25 cellular contexts compared by ENCODE assay signal in genomic region chrX:48815266-48815665, GRCh38. TPM values are rescaled to one million over a fixed set of nuclear protein-coding genes. Genes with fewer than 3 reads are reported as not detected.
DNase-seq lines count a peak whose midpoint lies in the region; ATAC-seq, FAIRE-seq and TF ChIP-seq lines count a peak whose summit lies in the region.
"Had no signal": no experiment of that assay in that cellular context is flagged by ENCODE, and none has a peak within 500 bp of the region (broad histone marks: within the 10 kb centered on the region; RNA-seq: fewer than 3 reads in every experiment).

No MANE protein-coding gene starts in this region.

- H3K79me2 ChIP-seq in HepG2 (ENCODE audit: insufficient read depth, low read length) = no peaks in the 10 kb centered on the region
- H3K79me2 ChIP-seq in GM23248 (ENCODE audit: insufficient read depth) = no peaks in the 10 kb centered on the region

- POLR2A ChIA-PET in HepG2 (lab: Yijun Ruan, JAX) (no interaction called here), HEK293 (lab: Yijun Ruan, JAX) (no interaction called here)

- TF ChIP-seq RAD21 in HepG2 (CRISPR knock-in tag; IDR thresholded peaks at IDR 0.05) = no peak

- no peaks in the 10 kb centered on the region for H3K4me1 ChIP-seq in HepG2 (ENCODE audit: insufficient read depth, low read length)
- H3K4me1 ChIP-seq in right lobe of liver = no peaks in the 10 kb centered on the region
- no peaks in the 10 kb centered on the region for H3K4me1 ChIP-seq in HEK293 (ENCODE audit: control insufficient read depth, insufficient read depth, low read length)
- no peaks in the 10 kb centered on the region for H3K4me1 ChIP-seq in GM23248 (ENCODE audit: insufficient read depth)
- H3K4me1 ChIP-seq in tibial artery = no peaks in the 10 kb centered on the region

- H3K27ac Mint-ChIP-seq in dendritic cell treated with granulocyte-macrophage colony-stimulating factor and Interleukin-4, amounts not matched to agents 40 ng/mL and 50 ng/mL, for 4 days = peak overlapping the region; percentile 36
- peak overlapping the region; percentile 58 for H3K27ac Mint-ChIP-seq in stimulated activated effector memory CD8-positive, alpha-beta T cell treated with anti-CD3 and anti-CD28 coated beads, Interleukin-12 subunit alpha, Interleukin-12 subunit beta, amount 100 ng/mL, for 72 hours
- H3K27ac Mint-ChIP-seq: CD4-positive, alpha-beta memory T cell; GM23338; H9; HFFc6 had no signal

- H3K27me3 Mint-ChIP-seq in dendritic cell treated with granulocyte-macrophage colony-stimulating factor and Interleukin-4, amounts not matched to agents 40 ng/mL and 50 ng/mL, for 4 days = no peaks in the 10 kb centered on the region
- H3K27me3 Mint-ChIP-seq: CD4-positive, alpha-beta memory T cell had no signal

- H4K20me1 ChIP-seq in HepG2 (ENCODE audit: insufficient read depth, low read length) (no peaks in the 10 kb centered on the region), GM23248 (ENCODE audit: insufficient read depth) (no peaks in the 10 kb centered on the region)

- H2AFZ ChIP-seq in HepG2 (ENCODE audit: low read length) = no peak overlapping the region
- no peak overlapping the region for H2AFZ ChIP-seq in GM23248
- H2AFZ ChIP-seq: GM23338 had no signal

- no peak overlapping the region for H3K4me2 ChIP-seq in HepG2 (ENCODE audit: low read depth, low read length)
- H3K4me2 ChIP-seq in GM23248 (ENCODE audit: unreplicated experiment) = no peak overlapping the region
- H3K4me2 ChIP-seq: GM23338 had no signal

- CTCF ChIA-PET in HepG2 (lab: Yijun Ruan, JAX; ENCODE audit: low intra/inter-chr PET ratio, low total read pairs) = no interaction called here
- CTCF ChIA-PET in HEK293 (lab: Yijun Ruan, JAX) = no interaction called here

- H3K27me3 ChIP-seq in HepG2 (ENCODE audit: control insufficient read depth in 1 of 2, insufficient read depth in 2 of 2, low read length in 2 of 2) (no peaks in the 10 kb centered on the region), right lobe of liver (no peaks in the 10 kb centered on the region), GM23248 (replicated peaks; ENCODE audit: insufficient read depth) (no peaks in the 10 kb centered on the region), tibial artery (no peaks in the 10 kb centered on the region)

- H3K9me2 ChIP-seq in GM23248 (ENCODE audit: insufficient read depth) = no peaks in the 10 kb centered on the region

- TF ChIP-seq EP300 in HepG2 (IDR thresholded peaks at IDR 0.05; ENCODE audit: low read depth in 2 of 2, low read length in 2 of 2) (no peak), HepG2 (CRISPR knock-in tag; IDR thresholded peaks at IDR 0.05; ENCODE audit: borderline replicate concordance) (no peak)

- H3K9ac ChIP-seq in HepG2 (ENCODE audit: insufficient read depth, low read depth, low read length) (no peak overlapping the region), GM23248 (no peak overlapping the region)

- TF ChIP-seq POLR2A in HepG2 (IDR thresholded peaks at IDR 0.05; ENCODE audit: insufficient read depth in 1 of 2, low read depth in 2 of 2, low read length in 2 of 2) (no peak), right lobe of liver (IDR thresholded peaks at IDR 0.05) (no peak)

- H3K9me3 Mint-ChIP-seq in dendritic cell treated with granulocyte-macrophage colony-stimulating factor and Interleukin-4, amounts not matched to agents 40 ng/mL and 50 ng/mL, for 4 days = no peaks in the 10 kb centered on the region
- H3K9me3 Mint-ChIP-seq in stimulated activated effector memory CD8-positive, alpha-beta T cell treated with anti-CD3 and anti-CD28 coated beads, Interleukin-12 subunit alpha, Interleukin-12 subunit beta, amount 100 ng/mL, for 72 hours = no peaks in the 10 kb centered on the region
- H3K9me3 Mint-ChIP-seq: GM23338, HFFc6 had no signal

- H3K4me3 Mint-ChIP-seq in dendritic cell treated with granulocyte-macrophage colony-stimulating factor and Interleukin-4, amounts not matched to agents 40 ng/mL and 50 ng/mL, for 4 days = no peak overlapping the region
- no peak overlapping the region for H3K4me3 Mint-ChIP-seq in stimulated activated effector memory CD8-positive, alpha-beta T cell treated with anti-CD3 and anti-CD28 coated beads, Interleukin-12 subunit alpha, Interleukin-12 subunit beta, amount 100 ng/mL, for 72 hours
- H3K4me3 Mint-ChIP-seq: CD4-positive, alpha-beta memory T cell; GM23338; H9; HFFc6 had no signal

- H3K4me3 ChIP-seq in HepG2 (replicated peaks in 1 of 3; ENCODE audit: insufficient read depth in 1 of 3, low read depth in 2 of 3, low read length in 3 of 3) (no peak overlapping the region), right lobe of liver (no peak overlapping the region), HEK293 (ENCODE audit: low read depth, low read length) (no peak overlapping the region), GM23248 (no peak overlapping the region), tibial artery (no peak overlapping the region)
- H3K4me3 ChIP-seq: GM12878, GM23338 had no signal

- WGBS in HepG2 (ENCODE audit: low lambda C conversion rate) = 90% methylated on average over 8 of the region's 8 CpGs
- WGBS in right lobe of liver (ENCODE audit: insufficient coverage, low coverage, low lambda C conversion rate, missing lambda C conversion rate) = 68% methylated on average over 4 of the region's 8 CpGs
- 60 to 78% methylated on average over 5 of the region's 8 CpGs for WGBS in GM23248 (ENCODE audit: low coverage in 1 of 2, low lambda C conversion rate in 2 of 2, missing lambda C conversion rate in 2 of 2), 2 experiments

- ATAC-seq in HepG2 = no peak
- ATAC-seq in right lobe of liver = no peak
- no peak for ATAC-seq in stimulated activated effector memory CD8-positive, alpha-beta T cell treated with anti-CD3 and anti-CD28 coated beads, Interleukin-12 subunit alpha, Interleukin-12 subunit beta, amount 100 ng/mL, for 72 hours
- ATAC-seq: GM12878, GM23338, HCT116 had no signal

- H3K27ac ChIP-seq in HepG2 (ENCODE audit: extremely low read length, insufficient read depth, low read length) (no peak overlapping the region), right lobe of liver (no peak overlapping the region), HEK293 (ENCODE audit: extremely low read depth, low read depth, low read length) (no peak overlapping the region), GM23248 (no peak overlapping the region), tibial artery (no peak overlapping the region)

- H3K36me3 ChIP-seq in HepG2 (replicated peaks in 1 of 2; ENCODE audit: control insufficient read depth in 1 of 2, insufficient read depth in 2 of 2, low read length in 2 of 2) (peaks cover 1 to 13% of the 10 kb centered on the region in 2 experiments; a peak in 2 of 5 replicates), right lobe of liver (peaks cover 0 to 19% (median 6%) of the 10 kb centered on the region in 4 donors), HEK293 (ENCODE audit: control insufficient read depth in 2 of 2, insufficient read depth in 1 of 2, low read length in 2 of 2) (peaks cover 0 to 51% of the 10 kb centered on the region in 2 experiments; a peak in 2 of 3 replicates), GM23248 (ENCODE audit: low read depth) (no peaks in the 10 kb centered on the region), tibial artery (peaks cover 17 to 65% (median 50%) of the 10 kb centered on the region in 3 donors)

- FAIRE-seq in HepG2 (lab: Jason Lieb, UNC) = no peak
- FAIRE-seq: G401.6, GM12878, GM19239 had no signal

- 0 out of 2 replicates have a peak, but pooled peaks have one; percentile 4 for TF ChIP-seq CTCF in HepG2 (CRISPR knock-in tag; IDR thresholded peaks at IDR 0.05)
- TF ChIP-seq CTCF in right lobe of liver (IDR thresholded peaks at IDR 0.05) = no peak
- TF ChIP-seq CTCF in HEK293 (tag by site-specific recombination; IDR thresholded peaks at IDR 0.05) = no peak
- TF ChIP-seq CTCF in tibial artery (IDR thresholded peaks at IDR 0.05) = no peak

- no peaks in the 10 kb centered on the region for H3F3A ChIP-seq in GM23248 (ENCODE audit: insufficient read depth)

- intact Hi-C loops in HepG2 (cut with micrococcal nuclease; ENCODE audit: unreplicated experiment) (no loop called here), right lobe of liver (cut with DNase I) (no loop called here), tibial artery (cut with DNase I; ENCODE audit: low total_unique reads) (no loop called here)
- intact Hi-C loops in dendritic cell treated with granulocyte-macrophage colony-stimulating factor and Interleukin-4, amounts not matched to agents 40 ng/mL and 50 ng/mL, for 4 days (cut with micrococcal nuclease) = no loop called here

- H3K4me1 Mint-ChIP-seq in dendritic cell treated with granulocyte-macrophage colony-stimulating factor and Interleukin-4, amounts not matched to agents 40 ng/mL and 50 ng/mL, for 4 days (ENCODE audit: low read depth) = peaks cover 29% of the 10 kb centered on the region
- H3K4me1 Mint-ChIP-seq in stimulated activated effector memory CD8-positive, alpha-beta T cell treated with anti-CD3 and anti-CD28 coated beads, Interleukin-12 subunit alpha, Interleukin-12 subunit beta, amount 100 ng/mL, for 72 hours = no peaks in the 10 kb centered on the region
- H3K4me1 Mint-ChIP-seq: CD4-positive, alpha-beta memory T cell; GM23338; H9 had no signal

- peaks cover 89% of the 10 kb centered on the region for H3K36me3 Mint-ChIP-seq in dendritic cell treated with granulocyte-macrophage colony-stimulating factor and Interleukin-4, amounts not matched to agents 40 ng/mL and 50 ng/mL, for 4 days (ENCODE audit: low read depth)
- H3K36me3 Mint-ChIP-seq in stimulated activated effector memory CD8-positive, alpha-beta T cell treated with anti-CD3 and anti-CD28 coated beads, Interleukin-12 subunit alpha, Interleukin-12 subunit beta, amount 100 ng/mL, for 72 hours = peaks cover 22% of the 10 kb centered on the region

- no TSS peak for BruUV-seq in HepG2 (replicated peaks; lab: Mats Ljungman, UMichigan)

- H3K9me3 ChIP-seq in HepG2 (ENCODE audit: low read length) (no peaks in the 10 kb centered on the region), right lobe of liver (no peaks in the 10 kb centered on the region), HEK293 (ENCODE audit: control insufficient read depth, insufficient read depth, low read depth, low read length) (no peaks in the 10 kb centered on the region), GM23248 (ENCODE audit: low read depth) (no peaks in the 10 kb centered on the region), tibial artery (no peaks in the 10 kb centered on the region)

- DNase-seq in HepG2 (ENCODE audit: low spot score) (no peak), right lobe of liver (no peak), GM23248 (no peak), tibial artery (no peak)
- DNase-seq in stimulated activated effector memory CD8-positive, alpha-beta T cell treated with anti-CD3 and anti-CD28 coated beads, Interleukin-12 subunit alpha, Interleukin-12 subunit beta, amount 100 ng/mL, for 72 hours (ENCODE audit: low spot score in 2 of 2) = no peak
- DNase-seq: C1 segment of cervical spinal cord; Calu3; CD4-positive, alpha-beta memory T cell; COR-L47; DMS53; DMS79 treated with DMSO at 0.1 percent for 48 hours; H9; HFFc6 had no signal

- in situ Hi-C loops in HepG2 (cut with HindIII; ENCODE audit: extremely low pct_ligation_motif_present, low pct_unique_long_range_greater_than_20kb) = no loop called here
- in situ Hi-C loops in GM23248 (cut with MboI) = no loop called here

RNA-seq across cellular contexts. Expression of gene ERAS, which starts 11.0 kb away (rescaled TPM):
- 0.22 TPM in 1 of 2 replicates, not detected in the other for total RNA-seq in HepG2 (2016; rRNA removed; fragmentation: Illumina TruSeq; extraction: Trizol)
- total RNA-seq in HepG2 (2016; cell fraction: cytosol; rRNA removed; fragmentation: Illumina TruSeq; extraction: Trizol; ENCODE audit: low read depth) = not detected in 2 replicates
- 0.13 TPM in 1 of 2 replicates, not detected in the other for total RNA-seq in HepG2 (2016; cell fraction: insoluble cytoplasmic fraction; rRNA removed; fragmentation: Illumina TruSeq; extraction: Trizol)
- total RNA-seq in HepG2 (2016; cell fraction: membrane; rRNA removed; fragmentation: Illumina TruSeq; extraction: Trizol) = not detected in 2 replicates
- total RNA-seq in HepG2 (2016; cell fraction: nucleus; rRNA removed; fragmentation: Illumina TruSeq; extraction: Trizol) = not detected in 2 replicates
- polyA plus RNA-seq in HepG2 (2011; rRNA removed) = 0.21 and 0.56 TPM in 2 replicates
- 0.09 TPM in 1 of 2 replicates, not detected in the other for polyA plus RNA-seq in HepG2 (2011; cell fraction: cytosol; rRNA removed)
- polyA plus RNA-seq in HepG2 (2011; cell fraction: nucleus; rRNA removed) = 2.4 and 3.4 TPM in 2 replicates
- polyA plus RNA-seq in HepG2 (2012) = 0.34 and 0.53 TPM in 2 replicates
- not detected in 2 replicates for polyA plus RNA-seq in HepG2 (2016; cell fraction: cytosol; fragmentation: Illumina TruSeq; extraction: Trizol; ENCODE audit: low read depth)
- not detected in 2 replicates for polyA plus RNA-seq in HepG2 (2016; cell fraction: insoluble cytoplasmic fraction; fragmentation: Illumina TruSeq; extraction: Trizol; ENCODE audit: low read depth)
- not detected in 2 replicates for polyA plus RNA-seq in HepG2 (2016; cell fraction: membrane; fragmentation: Illumina TruSeq; extraction: Trizol; ENCODE audit: low read depth)
- polyA plus RNA-seq in HepG2 (2016; cell fraction: nucleus; fragmentation: Illumina TruSeq; extraction: Trizol; ENCODE audit: insufficient read depth, low read depth) = 0.88 and 1.1 TPM in 2 replicates
- polyA minus RNA-seq in HepG2 (2011; rRNA and poly(A)+ RNA removed; ENCODE audit: low replicate concordance) = 0.12 TPM in 1 of 2 replicates, not detected in the other
- polyA minus RNA-seq in HepG2 (2011; cell fraction: cytosol; rRNA and poly(A)+ RNA removed) = not detected in 2 replicates
- polyA minus RNA-seq in HepG2 (2011; cell fraction: nucleus; rRNA and poly(A)+ RNA removed) = 0.75 TPM in 1 of 2 replicates, not detected in the other
- total RNA-seq in right lobe of liver = not detected
- total RNA-seq in GM23248 (2014; rRNA removed; shearing (Covaris generic)) = not detected in 2 replicates
- not detected in 2 replicates for polyA plus RNA-seq in GM23248 (2016; fragmentation: Nextera tagmentation; extraction: Ambion mirVana)
- total RNA-seq: A172; A673; CD4-positive, alpha-beta memory T cell; Daoy; GM12878; H4; H9; HFFc6 had no signal
- polyA plus RNA-seq: BJ; CD4-positive, alpha-beta memory T cell; GM12878 had no signal

RNA-seq across cellular contexts. Expression of gene HDAC6, which starts 13.4 kb away (rescaled TPM):
- 57.8 and 80.4 TPM in 2 replicates for total RNA-seq in HepG2 (2016; rRNA removed; fragmentation: Illumina TruSeq; extraction: Trizol)
- total RNA-seq in HepG2 (2016; cell fraction: cytosol; rRNA removed; fragmentation: Illumina TruSeq; extraction: Trizol; ENCODE audit: low read depth) = 16.4 and 18.7 TPM in 2 replicates
- total RNA-seq in HepG2 (2016; cell fraction: insoluble cytoplasmic fraction; rRNA removed; fragmentation: Illumina TruSeq; extraction: Trizol) = 47.7 and 77.8 TPM in 2 replicates
- total RNA-seq in HepG2 (2016; cell fraction: membrane; rRNA removed; fragmentation: Illumina TruSeq; extraction: Trizol) = 22.7 and 25.7 TPM in 2 replicates
- total RNA-seq in HepG2 (2016; cell fraction: nucleus; rRNA removed; fragmentation: Illumina TruSeq; extraction: Trizol) = 85.5 and 102 TPM in 2 replicates
- polyA plus RNA-seq in HepG2 (2011; rRNA removed) = 93.6 and 113 TPM in 2 replicates
- 28.6 and 29.0 TPM in 2 replicates for polyA plus RNA-seq in HepG2 (2011; cell fraction: cytosol; rRNA removed)
- 538 and 699 TPM in 2 replicates for polyA plus RNA-seq in HepG2 (2011; cell fraction: nucleus; rRNA removed)
- polyA plus RNA-seq in HepG2 (2012) = 97.4 and 102 TPM in 2 replicates
- 8.7 and 10.0 TPM in 2 replicates for polyA plus RNA-seq in HepG2 (2016; cell fraction: cytosol; fragmentation: Illumina TruSeq; extraction: Trizol; ENCODE audit: low read depth)
- polyA plus RNA-seq in HepG2 (2016; cell fraction: insoluble cytoplasmic fraction; fragmentation: Illumina TruSeq; extraction: Trizol; ENCODE audit: low read depth) = 42.5 and 59.2 TPM in 2 replicates
- polyA plus RNA-seq in HepG2 (2016; cell fraction: membrane; fragmentation: Illumina TruSeq; extraction: Trizol; ENCODE audit: low read depth) = 17.0 and 17.4 TPM in 2 replicates
- 255 and 257 TPM in 2 replicates for polyA plus RNA-seq in HepG2 (2016; cell fraction: nucleus; fragmentation: Illumina TruSeq; extraction: Trizol; ENCODE audit: insufficient read depth, low read depth)
- polyA minus RNA-seq in HepG2 (2011; rRNA and poly(A)+ RNA removed; ENCODE audit: low replicate concordance) = 48.3 and 102 TPM in 2 replicates
- 29.5 and 40.0 TPM in 2 replicates for polyA minus RNA-seq in HepG2 (2011; cell fraction: cytosol; rRNA and poly(A)+ RNA removed)
- 90.8 and 96.6 TPM in 2 replicates for polyA minus RNA-seq in HepG2 (2011; cell fraction: nucleus; rRNA and poly(A)+ RNA removed)
- total RNA-seq in right lobe of liver = 100 to 1,000 TPM in 5 of 6 experiments, 10 to 100 TPM in 1; 84.4 to 173 (median 136) TPM
- total RNA-seq in GM23248 (2014; rRNA removed; shearing (Covaris generic)) = 32.4 and 36.6 TPM in 2 replicates
- 18.6 and 20.3 TPM in 2 replicates for polyA plus RNA-seq in GM23248 (2016; fragmentation: Nextera tagmentation; extraction: Ambion mirVana)

RNA-seq across cellular contexts. Expression of gene PCSK1N, which starts 20.1 kb away (rescaled TPM):
- total RNA-seq in HepG2 (2016; rRNA removed; fragmentation: Illumina TruSeq; extraction: Trizol) (5.1 and 14.0 TPM in 2 replicates), right lobe of liver (1 to 10 TPM in 1 of 6 experiments, under 1 TPM in 1, not detected in 4; 0.20 to 1.4 TPM)
- total RNA-seq in HepG2 (2016; cell fraction: cytosol; rRNA removed; fragmentation: Illumina TruSeq; extraction: Trizol; ENCODE audit: low read depth) = 9.8 and 14.0 TPM in 2 replicates
- total RNA-seq in HepG2 (2016; cell fraction: insoluble cytoplasmic fraction; rRNA removed; fragmentation: Illumina TruSeq; extraction: Trizol) = 5.1 and 12.9 TPM in 2 replicates
- total RNA-seq in HepG2 (2016; cell fraction: membrane; rRNA removed; fragmentation: Illumina TruSeq; extraction: Trizol) = 11.6 and 20.7 TPM in 2 replicates
- 7.8 and 8.8 TPM in 2 replicates for total RNA-seq in HepG2 (2016; cell fraction: nucleus; rRNA removed; fragmentation: Illumina TruSeq; extraction: Trizol)
- polyA plus RNA-seq in HepG2 (2011; rRNA removed) (4.5 and 7.0 TPM in 2 replicates), GM23248 (2016; fragmentation: Nextera tagmentation; extraction: Ambion mirVana) (1.4 and 2.1 TPM in 2 replicates)
- 6.0 and 18.5 TPM in 2 replicates for polyA plus RNA-seq in HepG2 (2011; cell fraction: cytosol; rRNA removed)
- 17.9 and 18.7 TPM in 2 replicates for polyA plus RNA-seq in HepG2 (2011; cell fraction: nucleus; rRNA removed)
- 16.8 and 23.0 TPM in 2 replicates for polyA plus RNA-seq in HepG2 (2012)
- polyA plus RNA-seq in HepG2 (2016; cell fraction: cytosol; fragmentation: Illumina TruSeq; extraction: Trizol; ENCODE audit: low read depth) = 28.6 and 33.0 TPM in 2 replicates
- 9.6 and 13.5 TPM in 2 replicates for polyA plus RNA-seq in HepG2 (2016; cell fraction: insoluble cytoplasmic fraction; fragmentation: Illumina TruSeq; extraction: Trizol; ENCODE audit: low read depth)
- 20.8 and 24.6 TPM in 2 replicates for polyA plus RNA-seq in HepG2 (2016; cell fraction: membrane; fragmentation: Illumina TruSeq; extraction: Trizol; ENCODE audit: low read depth)
- polyA plus RNA-seq in HepG2 (2016; cell fraction: nucleus; fragmentation: Illumina TruSeq; extraction: Trizol; ENCODE audit: insufficient read depth, low read depth) = 36.2 and 42.3 TPM in 2 replicates
- 5.6 TPM in 1 of 2 replicates, not detected in the other for polyA minus RNA-seq in HepG2 (2011; rRNA and poly(A)+ RNA removed; ENCODE audit: low replicate concordance)
- polyA minus RNA-seq in HepG2 (2011; cell fraction: cytosol; rRNA and poly(A)+ RNA removed) = 9.4 and 13.6 TPM in 2 replicates
- 2.9 and 4.1 TPM in 2 replicates for polyA minus RNA-seq in HepG2 (2011; cell fraction: nucleus; rRNA and poly(A)+ RNA removed)
- total RNA-seq in GM23248 (2014; rRNA removed; shearing (Covaris generic)) = 0.89 and 3.1 TPM in 2 replicates
- total RNA-seq: GM12878, HFFc6 had no signal
- polyA plus RNA-seq: BJ had no signal

RNA-seq across cellular contexts. Expression of gene GATA1, which starts 28.9 kb away (rescaled TPM):
- total RNA-seq in HepG2 (2016; rRNA removed; fragmentation: Illumina TruSeq; extraction: Trizol) = 0.13 TPM in 1 of 2 replicates, not detected in the other
- total RNA-seq in HepG2 (2016; cell fraction: cytosol; rRNA removed; fragmentation: Illumina TruSeq; extraction: Trizol; ENCODE audit: low read depth) = not detected in 2 replicates
- total RNA-seq in HepG2 (2016; cell fraction: insoluble cytoplasmic fraction; rRNA removed; fragmentation: Illumina TruSeq; extraction: Trizol) = 0.13 and 0.16 TPM in 2 replicates
- total RNA-seq in HepG2 (2016; cell fraction: membrane; rRNA removed; fragmentation: Illumina TruSeq; extraction: Trizol) = not detected in 2 replicates
- not detected in 2 replicates for total RNA-seq in HepG2 (2016; cell fraction: nucleus; rRNA removed; fragmentation: Illumina TruSeq; extraction: Trizol)
- polyA plus RNA-seq in HepG2 (2011; rRNA removed) = 0.05 TPM in 1 of 2 replicates, not detected in the other
- polyA plus RNA-seq in HepG2 (2011; cell fraction: cytosol; rRNA removed) = 0.08 TPM in 1 of 2 replicates, not detected in the other
- not detected in 2 replicates for polyA plus RNA-seq in HepG2 (2011; cell fraction: nucleus; rRNA removed)
- polyA plus RNA-seq in HepG2 (2012) = not detected in 2 replicates
- not detected in 2 replicates for polyA plus RNA-seq in HepG2 (2016; cell fraction: cytosol; fragmentation: Illumina TruSeq; extraction: Trizol; ENCODE audit: low read depth)
- 0.31 TPM in 1 of 2 replicates, not detected in the other for polyA plus RNA-seq in HepG2 (2016; cell fraction: insoluble cytoplasmic fraction; fragmentation: Illumina TruSeq; extraction: Trizol; ENCODE audit: low read depth)
- polyA plus RNA-seq in HepG2 (2016; cell fraction: membrane; fragmentation: Illumina TruSeq; extraction: Trizol; ENCODE audit: low read depth) = not detected in 2 replicates
- not detected in 2 replicates for polyA plus RNA-seq in HepG2 (2016; cell fraction: nucleus; fragmentation: Illumina TruSeq; extraction: Trizol; ENCODE audit: insufficient read depth, low read depth)
- 0.37 and 0.38 TPM in 2 replicates for polyA minus RNA-seq in HepG2 (2011; rRNA and poly(A)+ RNA removed; ENCODE audit: low replicate concordance)
- polyA minus RNA-seq in HepG2 (2011; cell fraction: cytosol; rRNA and poly(A)+ RNA removed) = not detected in 2 replicates
- not detected in 2 replicates for polyA minus RNA-seq in HepG2 (2011; cell fraction: nucleus; rRNA and poly(A)+ RNA removed)
- total RNA-seq in right lobe of liver = 1 to 10 TPM in 1 of 6 experiments, under 1 TPM in 1, not detected in 4; 0.37 to 1.2 TPM
- not detected in 2 replicates for total RNA-seq in GM23248 (2014; rRNA removed; shearing (Covaris generic))
- polyA plus RNA-seq in GM23248 (2016; fragmentation: Nextera tagmentation; extraction: Ambion mirVana) = not detected in 2 replicates
- total RNA-seq: A172; A673; Calu3; CD4-positive, alpha-beta memory T cell; Daoy; GM23338; H4; H9; HFFc6 had no signal
- polyA plus RNA-seq: BJ; CD4-positive, alpha-beta memory T cell; GM23338 had no signal

RNA-seq across cellular contexts. Expression of gene GLOD5, which starts 53.7 kb away (rescaled TPM):
- total RNA-seq in HepG2 (2016; rRNA removed; fragmentation: Illumina TruSeq; extraction: Trizol) = 0.73 and 0.93 TPM in 2 replicates
- 0.61 and 0.97 TPM in 2 replicates for total RNA-seq in HepG2 (2016; cell fraction: cytosol; rRNA removed; fragmentation: Illumina TruSeq; extraction: Trizol; ENCODE audit: low read depth)
- 0.71 and 1.2 TPM in 2 replicates for total RNA-seq in HepG2 (2016; cell fraction: insoluble cytoplasmic fraction; rRNA removed; fragmentation: Illumina TruSeq; extraction: Trizol)
- 0.68 and 0.79 TPM in 2 replicates for total RNA-seq in HepG2 (2016; cell fraction: membrane; rRNA removed; fragmentation: Illumina TruSeq; extraction: Trizol)
- not detected in 2 replicates for total RNA-seq in HepG2 (2016; cell fraction: nucleus; rRNA removed; fragmentation: Illumina TruSeq; extraction: Trizol)
- 1.3 and 1.5 TPM in 2 replicates for polyA plus RNA-seq in HepG2 (2011; rRNA removed)
- polyA plus RNA-seq in HepG2 (2011; cell fraction: cytosol; rRNA removed) = 1.1 and 1.3 TPM in 2 replicates
- polyA plus RNA-seq in HepG2 (2011; cell fraction: nucleus; rRNA removed) = 0.50 TPM in 1 of 2 replicates, not detected in the other
- polyA plus RNA-seq in HepG2 (2012) = 0.79 and 1.2 TPM in 2 replicates
- 0.68 and 1.3 TPM in 2 replicates for polyA plus RNA-seq in HepG2 (2016; cell fraction: cytosol; fragmentation: Illumina TruSeq; extraction: Trizol; ENCODE audit: low read depth)
- polyA plus RNA-seq in HepG2 (2016; cell fraction: insoluble cytoplasmic fraction; fragmentation: Illumina TruSeq; extraction: Trizol; ENCODE audit: low read depth) = 1.7 and 2.6 TPM in 2 replicates
- 0.88 TPM in 2 replicates for polyA plus RNA-seq in HepG2 (2016; cell fraction: membrane; fragmentation: Illumina TruSeq; extraction: Trizol; ENCODE audit: low read depth)
- 1.2 TPM in 1 of 2 replicates, not detected in the other for polyA plus RNA-seq in HepG2 (2016; cell fraction: nucleus; fragmentation: Illumina TruSeq; extraction: Trizol; ENCODE audit: insufficient read depth, low read depth)
- polyA minus RNA-seq in HepG2 (2011; rRNA and poly(A)+ RNA removed; ENCODE audit: low replicate concordance) = 2.3 TPM in 1 of 2 replicates, not detected in the other
- polyA minus RNA-seq in HepG2 (2011; cell fraction: cytosol; rRNA and poly(A)+ RNA removed) = not detected in 2 replicates
- polyA minus RNA-seq in HepG2 (2011; cell fraction: nucleus; rRNA and poly(A)+ RNA removed) = not detected in 2 replicates
- total RNA-seq in right lobe of liver = 1 to 10 TPM in 5 of 6 experiments, under 1 TPM in 1; 0.98 to 4.1 (median 2.9) TPM
- total RNA-seq in GM23248 (2014; rRNA removed; shearing (Covaris generic)) = not detected in 2 replicates
- not detected in 2 replicates for polyA plus RNA-seq in GM23248 (2016; fragmentation: Nextera tagmentation; extraction: Ambion mirVana)
- total RNA-seq: A172; A673; Calu3; CD4-positive, alpha-beta memory T cell; Daoy; GM12878; GM23338; H4; H9; HFFc6 had no signal
- polyA plus RNA-seq: BJ; CD4-positive, alpha-beta memory T cell; GM12878; GM23338 had no signal

Comparison
In these comparisons a context has a peak if more than half of its experiments do, and no peak if none do; other contexts are left out.
1. Of the 63 proteins assayed by ChIP-seq in both HepG2 and HEK293: peak only in HepG2: CTCF; only in HEK293: none; in both: none; in neither: 62.